ENCODE assay signal across 26 cellular contexts in genomic region chr4:12084690-12085089, GRCh38.
"Had no signal": no experiment of that assay in that cellular context is flagged by ENCODE, and none has a peak within 500 bp of the region (broad histone marks: within the 10 kb centered on the region; RNA-seq: fewer than 3 reads in every experiment).

No MANE protein-coding gene starts in this region.

- H3K9me3 Mint-ChIP-seq: type B pancreatic cell had no signal

- H3K27me3 ChIP-seq: left lung, neural progenitor cell, neutrophil, right atrium auricular region, right lobe of liver, stomach, tibial nerve, uterus had no signal

- H3K4me3 ChIP-seq: left lung, lower lobe of right lung, neural progenitor cell, right atrium auricular region, right lobe of liver, stomach, tibial nerve, uterus had no signal

- H3K36me3 Mint-ChIP-seq: mesothelial cell of epicardium; naive B cell; natural killer cell; neural progenitor cell; stimulated activated naive B cell treated with anti-CD40 and anti-IgM and Interleukin-4, amounts not matched to agents 10 μg/mL and 1 μg/mL and 100 μg/mL, for 72 hours; type B pancreatic cell had no signal

- H3K36me3 ChIP-seq: left lung, lower lobe of right lung, neural progenitor cell, neutrophil, right atrium auricular region, right lobe of liver, stomach, tibial nerve, uterus had no signal

- H3K4me3 Mint-ChIP-seq: mesothelial cell of epicardium; naive B cell; natural killer cell; nephron progenitor cell; neural progenitor cell; stimulated activated naive B cell treated with anti-CD40 and anti-IgM and Interleukin-4, amounts not matched to agents 10 μg/mL and 1 μg/mL and 100 μg/mL, for 72 hours; type B pancreatic cell had no signal

- H3K79me2 ChIP-seq: parathyroid adenoma had no signal

- H3K27me3 Mint-ChIP-seq: naive B cell; progenitor cell of endocrine pancreas; stimulated activated naive B cell treated with anti-CD40 and anti-IgM and Interleukin-4, amounts not matched to agents 10 μg/mL and 1 μg/mL and 100 μg/mL, for 72 hours; type B pancreatic cell had no signal

- H3K27ac ChIP-seq: left lung, lower lobe of right lung, neural progenitor cell, neutrophil, parathyroid adenoma, right atrium auricular region, right lobe of liver, stomach, tibial nerve, uterus had no signal

- H3K27ac Mint-ChIP-seq: mesothelial cell of epicardium; naive B cell; natural killer cell; nephron progenitor cell; neural progenitor cell; progenitor cell of endocrine pancreas; stimulated activated naive B cell treated with anti-CD40 and anti-IgM and Interleukin-4, amounts not matched to agents 10 μg/mL and 1 μg/mL and 100 μg/mL, for 72 hours; type B pancreatic cell had no signal

- ATAC-seq: left colon; left lung; lower lobe of right lung; natural killer cell; right lobe of liver; stimulated activated naive B cell treated with anti-CD40 and anti-IgM and Interleukin-4, amounts not matched to agents 10 μg/mL and 1 μg/mL and 100 μg/mL, for 72 hours; stimulated activated naive CD8-positive, alpha-beta T cell treated with anti-CD3 and anti-CD28 coated beads, Interleukin-15, Interleukin-2, amounts not matched to agents 100 U/mL and 50 U/mL, for 24 hours had no signal

- H3K4me1 Mint-ChIP-seq: mesothelial cell of epicardium; naive B cell; natural killer cell; nephron progenitor cell; neural progenitor cell; stimulated activated naive B cell treated with anti-CD40 and anti-IgM and Interleukin-4, amounts not matched to agents 10 μg/mL and 1 μg/mL and 100 μg/mL, for 72 hours had no signal

- H3K9me3 ChIP-seq: lower lobe of right lung, neutrophil, right atrium auricular region, right lobe of liver, stomach, tibial nerve, uterus had no signal

- H3K9ac ChIP-seq: neural progenitor cell, parathyroid adenoma had no signal

- H2AFZ ChIP-seq: neural progenitor cell, parathyroid adenoma had no signal

- DNase-seq: hippocampal formation; left colon; left lung; lower lobe of right lung; mesendoderm; naive B cell; natural killer cell; nephron progenitor cell; occipital lobe; right lobe of liver; stimulated activated CD4-positive, alpha-beta T cell treated with anti-CD3 and anti-CD28 coated beads, Interleukin-12 subunit alpha, Interleukin-12 subunit beta, amount 100 ng/mL, for 4 hours; stimulated activated CD4-positive, alpha-beta T cell treated with anti-CD3 and anti-CD28 coated beads, Interleukin-15, amount 100 ng/mL, for 24 hours; stimulated activated CD4-positive, alpha-beta T cell treated with anti-CD3 and anti-CD28 coated beads, Interleukin-2, amount 100 ng/mL, for 24 hours; stimulated activated CD4-positive, alpha-beta T cell treated with anti-CD3 and anti-CD28 coated beads, Interleukin-4, amount 100 ng/mL, for 1 hour; stimulated activated naive B cell treated with anti-CD40 and anti-IgM and Interleukin-4, amounts not matched to agents 10 μg/mL and 1 μg/mL and 100 μg/mL, for 72 hours; stimulated activated naive CD8-positive, alpha-beta T cell treated with anti-CD3 and anti-CD28 coated beads, Interleukin-15, Interleukin-2, amounts not matched to agents 100 U/mL and 50 U/mL, for 24 hours; stomach; uterus had no signal

- H3K4me1 ChIP-seq: left lung, lower lobe of right lung, neural progenitor cell, parathyroid adenoma, right atrium auricular region, right lobe of liver, stomach, tibial nerve, uterus had no signal

- H3K4me2 ChIP-seq: neural progenitor cell had no signal
